8 cellular contexts compared by ENCODE assay signal in the genomic region with DNA sequence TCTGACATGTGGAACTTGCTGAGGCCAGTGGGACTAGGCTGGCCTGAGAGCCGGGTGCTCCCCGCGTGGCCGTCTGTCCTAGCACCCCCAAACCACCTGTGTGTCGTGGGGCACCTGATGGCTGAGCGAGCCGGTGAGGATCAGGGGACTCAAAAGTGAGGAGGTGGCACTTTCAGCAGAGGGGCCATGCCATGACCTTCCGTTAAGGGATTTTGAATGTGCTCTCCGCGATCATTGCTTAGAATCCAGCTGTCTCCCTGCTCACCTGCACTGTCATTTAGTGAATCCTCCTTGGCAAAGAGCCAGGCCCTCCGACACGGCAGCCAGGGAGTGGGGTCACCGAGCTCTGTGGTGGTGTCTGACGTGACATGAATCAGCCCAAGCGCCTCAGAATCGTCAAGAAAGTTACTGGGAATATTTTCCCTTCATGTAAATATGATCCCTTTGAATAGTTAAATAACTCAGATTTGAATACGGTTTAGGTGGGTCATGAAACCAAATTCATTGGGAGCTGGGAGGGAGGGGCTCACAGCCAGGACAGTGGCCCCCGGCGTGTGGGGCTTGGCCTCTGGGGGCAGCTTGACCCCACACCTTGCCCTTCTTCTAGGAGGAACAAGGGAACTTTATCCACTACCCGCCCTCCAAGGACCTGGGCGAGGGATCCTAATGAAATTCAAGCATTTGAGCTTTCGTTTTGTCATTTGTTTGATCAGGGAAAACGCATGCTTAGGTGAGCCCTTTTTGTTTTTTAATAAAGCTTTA. TPM values are rescaled to one million over a fixed set of nuclear protein-coding genes. Genes with fewer than 3 reads are reported as not detected.
DNase-seq lines count a peak whose midpoint lies in the region; ATAC-seq and TF ChIP-seq lines count a peak whose summit lies in the region.

No MANE protein-coding gene starts in this region.

- CTCF ChIA-PET in activated CD4-positive, alpha-beta T cell treated with anti-CD3 and anti-CD28 coated beads, Interleukin-2, amount 10 ng/mL, durations not matched to agents 7 days and 5 days (lab: Charles Lee) = interaction anchor here (0.7 to 2.2 kb wide), 8 partner anchors 9 to 118 kb away, joined by 3 to 8 read pairs (median 4); partner anchors contain the start of gene NFATC1

- peak overlapping the region; percentile 94 for H3K27ac Mint-ChIP-seq in activated CD4-positive, alpha-beta T cell treated with anti-CD3 and anti-CD28 coated beads, Interleukin-2, amount 10 ng/mL, durations not matched to agents 7 days and 5 days

- no peaks in the 10 kb centered on the region for H3K9me3 ChIP-seq in KOPT-K1 (ENCODE audit: insufficient read depth, low read length, poor library complexity, severe bottlenecking)
- H3K9me3 ChIP-seq in left ventricle myocardium inferior (replicated peaks) = no peaks in the 10 kb centered on the region
- H3K9me3 ChIP-seq in MM.1S (replicated peaks; ENCODE audit: insufficient read depth, low read length) = no peaks in the 10 kb centered on the region

- H3K9ac ChIP-seq in MM.1S (ENCODE audit: low read length) = no peak overlapping the region

- no peaks in the 10 kb centered on the region for H4K20me1 ChIP-seq in MM.1S (ENCODE audit: insufficient read depth, low read length)

- H3F3A ChIP-seq in MM.1S (ENCODE audit: insufficient read depth, low read length) = no peaks in the 10 kb centered on the region

- H3K9me2 ChIP-seq in MM.1S (replicated peaks; ENCODE audit: insufficient read depth, low read length) = no peaks in the 10 kb centered on the region

- peak; percentile 30 for DNase-seq in activated CD4-positive, alpha-beta T cell treated with anti-CD3 and anti-CD28 coated beads, Interleukin-2, amount 10 ng/mL, durations not matched to agents 7 days and 5 days
- DNase-seq in left ventricle myocardium inferior (peak; percentile 7), C1 segment of cervical spinal cord (lab: John Stamatoyannopoulos, UW) (no peak), MM.1S (no peak)
- DNase-seq in stimulated activated naive CD4-positive, alpha-beta T cell treated with Interleukin-2 at 50 U/mL for 16 hours (lab: John Stamatoyannopoulos, UW) = peak; percentile 66

- no peaks in the 10 kb centered on the region for H3K27me3 Mint-ChIP-seq in activated CD4-positive, alpha-beta T cell treated with anti-CD3 and anti-CD28 coated beads, Interleukin-2, amount 10 ng/mL, durations not matched to agents 7 days and 5 days

- ATAC-seq in HG03159 (IDR thresholded peaks at IDR 0.05; ENCODE audit: unreplicated experiment) (no peak), GM21390 (IDR thresholded peaks at IDR 0.05; ENCODE audit: unreplicated experiment) (no peak)

- no peak overlapping the region for H2AFZ ChIP-seq in MM.1S (ENCODE audit: low read length)

- intact Hi-C loops in left ventricle myocardium inferior (cut with micrococcal nuclease) = no loop called here

- no peak overlapping the region for H3K4me2 ChIP-seq in MM.1S (ENCODE audit: low read depth, low read length)

- H3K36me3 Mint-ChIP-seq in activated CD4-positive, alpha-beta T cell treated with anti-CD3 and anti-CD28 coated beads, Interleukin-2, amount 10 ng/mL, durations not matched to agents 7 days and 5 days (ENCODE audit: low read depth) = peaks cover 26% of the 10 kb centered on the region

- H3K79me2 ChIP-seq in MM.1S (ENCODE audit: low read length) = peaks cover 5% of the 10 kb centered on the region; the same call in 1 of the 2 replicates

- TF ChIP-seq CTCF in left ventricle myocardium inferior (IDR thresholded peaks at IDR 0.05; ENCODE audit: borderline replicate concordance) = no peak
- no peak for TF ChIP-seq CTCF in MM.1S (IDR thresholded peaks at IDR 0.05; ENCODE audit: low read length)

- peak overlapping the region; percentile 43 for H3K4me3 ChIP-seq in left ventricle myocardium inferior
- H3K4me3 ChIP-seq in MM.1S (ENCODE audit: low read length) = no peak overlapping the region

- peaks cover 49% of the 10 kb centered on the region for H3K4me1 ChIP-seq in left ventricle myocardium inferior
- H3K4me1 ChIP-seq in MM.1S (ENCODE audit: low read length) = no peaks in the 10 kb centered on the region

- H3K4me3 Mint-ChIP-seq in activated CD4-positive, alpha-beta T cell treated with anti-CD3 and anti-CD28 coated beads, Interleukin-2, amount 10 ng/mL, durations not matched to agents 7 days and 5 days = peak overlapping the region; percentile 87

- POLR2A ChIA-PET in activated CD4-positive, alpha-beta T cell treated with anti-CD3 and anti-CD28 coated beads, Interleukin-2, amount 10 ng/mL, durations not matched to agents 7 days and 5 days (lab: Charles Lee) = no interaction called here

- H3K27ac ChIP-seq in KOPT-K1 (ENCODE audit: low read depth, low read length, poor library complexity, severe bottlenecking) = peak overlapping the region; percentile 73
- H3K27ac ChIP-seq in left ventricle myocardium inferior (replicated peaks) = peak overlapping the region; percentile 81
- no peak overlapping the region for H3K27ac ChIP-seq in MM.1S (ENCODE audit: low read length)

- no peaks in the 10 kb centered on the region for H3K9me3 Mint-ChIP-seq in activated CD4-positive, alpha-beta T cell treated with anti-CD3 and anti-CD28 coated beads, Interleukin-2, amount 10 ng/mL, durations not matched to agents 7 days and 5 days

- no peaks in the 10 kb centered on the region for H3K36me3 ChIP-seq in KOPT-K1 (ENCODE audit: insufficient read depth, low read length)
- no peaks in the 10 kb centered on the region for H3K36me3 ChIP-seq in left ventricle myocardium inferior
- no peaks in the 10 kb centered on the region for H3K36me3 ChIP-seq in MM.1S (replicated peaks; ENCODE audit: insufficient read depth, low read length)

- H3K27me3 ChIP-seq in left ventricle myocardium inferior (ENCODE audit: low read depth) (no peaks in the 10 kb centered on the region), MM.1S (replicated peaks; ENCODE audit: insufficient read depth, low read length) (no peaks in the 10 kb centered on the region)

- H3K4me1 Mint-ChIP-seq in activated CD4-positive, alpha-beta T cell treated with anti-CD3 and anti-CD28 coated beads, Interleukin-2, amount 10 ng/mL, durations not matched to agents 7 days and 5 days = peaks cover 55% of the 10 kb centered on the region

RNA-seq across cellular contexts. Expression of gene NFATC1, which starts 9.5 kb away (rescaled TPM):
- 10 to 100 TPM; 36.9 to 37.1 TPM for total RNA-seq in activated CD4-positive, alpha-beta T cell treated with anti-CD3 and anti-CD28 coated beads, Interleukin-2, amount 10 ng/mL, durations not matched to agents 7 days and 5 days
- total RNA-seq in left ventricle myocardium inferior = 18.3 TPM

Comparison
In these comparisons a context has a peak if more than half of its experiments do, and no peak if none do; other contexts are left out.
1. DNase-seq: peak in activated CD4-positive, alpha-beta T cell treated with anti-CD3 and anti-CD28 coated beads, Interleukin-2, amount 10 ng/mL, durations not matched to agents 7 days and 5 days (single experiment), left ventricle myocardium inferior (single experiment) and stimulated activated naive CD4-positive, alpha-beta T cell treated with Interleukin-2 at 50 U/mL for 16 hours (single experiment); none in C1 segment of cervical spinal cord (0 of 14) and MM.1S (single experiment).